In genomic region chr14:48536318-48536717, GRCh38 we compare ENCODE assay signal across 1 cellular context.
A peak's percentile ranks its signal among the peaks of the same experiment; 100 is the strongest.
TF ChIP-seq lines count a peak whose summit lies in the region.

No MANE protein-coding gene starts in this region.

TF ChIP-seq in GM23338, 12 proteins besides CTCF, POLR2A, EP300 and RAD21 (continued from another document):
- 0 out of 2 replicates have a peak, but pooled peaks have one; percentile 15 for TF ChIP-seq ZNF462 (CRISPR knock-in tag; IDR thresholded peaks at IDR 0.05)
